33 cellular contexts compared by ENCODE assay signal in the genomic region with DNA sequence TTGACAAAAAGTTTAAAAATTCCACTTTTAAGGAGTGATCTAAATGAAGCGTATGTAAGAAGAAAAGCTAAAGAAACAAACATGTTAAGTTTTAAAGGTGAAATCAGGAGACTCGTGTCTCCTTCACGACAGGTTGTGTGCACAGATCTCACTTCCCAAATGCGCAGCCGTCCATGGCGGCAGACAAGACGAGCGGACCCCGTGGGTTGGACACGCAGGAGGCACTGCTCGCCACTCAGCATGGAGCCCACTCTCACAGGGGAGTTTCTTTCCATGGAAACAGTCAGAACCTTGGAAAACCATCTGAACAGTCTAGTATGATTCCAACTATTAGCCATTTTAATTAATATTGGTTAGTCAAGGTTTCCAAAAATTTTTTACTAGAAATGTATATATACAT. TPM values are rescaled to one million over a fixed set of nuclear protein-coding genes. Genes with fewer than 3 reads are reported as not detected.
DNase-seq lines count a peak whose midpoint lies in the region; ATAC-seq and TF ChIP-seq lines count a peak whose summit lies in the region.
"Had no signal": no experiment of that assay in that cellular context is flagged by ENCODE, and none has a peak within 500 bp of the region (broad histone marks: within the 10 kb centered on the region; RNA-seq: fewer than 3 reads in every experiment).

No MANE protein-coding gene starts in this region.

- no peak overlapping the region for H4K91ac ChIP-seq in mesenchymal stem cell (ENCODE audit: low read length)

- H3K27ac Mint-ChIP-seq in osteocyte (ENCODE audit: unreplicated experiment) = no peak overlapping the region
- H3K27ac Mint-ChIP-seq: B cell, CD14-positive monocyte had no signal

- no peak overlapping the region for H3K4me3 Mint-ChIP-seq in osteocyte (ENCODE audit: unreplicated experiment)
- H3K4me3 Mint-ChIP-seq: B cell; CD14-positive monocyte; CD4-positive, alpha-beta T cell; CD8-positive, alpha-beta T cell had no signal

- H3K4me1 Mint-ChIP-seq in osteocyte (ENCODE audit: unreplicated experiment) = peaks cover 7% of the 10 kb centered on the region
- H3K4me1 Mint-ChIP-seq: B cell had no signal

- H4K8ac ChIP-seq in mesenchymal stem cell (ENCODE audit: low read length) = no peak overlapping the region

- H3K14ac ChIP-seq in mesenchymal stem cell (ENCODE audit: low read length in 2 of 2) = no peak overlapping the region

- H3K27me3 Mint-ChIP-seq in osteocyte (ENCODE audit: unreplicated experiment) = no peaks in the 10 kb centered on the region
- H3K27me3 Mint-ChIP-seq: B cell; CD4-positive, alpha-beta memory T cell; CD4-positive, alpha-beta T cell; CD4-positive, CD25-positive, alpha-beta regulatory T cell; CD8-positive, alpha-beta memory T cell had no signal

- intact Hi-C loops in sciatic nerve (cut with DNase I) = no loop called here

- no peak for TF ChIP-seq CTCF in osteocyte (IDR thresholded peaks at IDR 0.05)

- no peaks in the 10 kb centered on the region for H3K4me1 ChIP-seq in mesenchymal stem cell (ENCODE audit: control insufficient read depth, insufficient read depth, low read depth, low read length)
- H3K4me1 ChIP-seq: A549, BE2C, Caco-2 had no signal

- ATAC-seq in sciatic nerve = no peak
- ATAC-seq in GM18517 (IDR thresholded peaks at IDR 0.05; ENCODE audit: unreplicated experiment) = no peak
- ATAC-seq: A549; CD8-positive, alpha-beta T cell had no signal

- H3K36me3 Mint-ChIP-seq in osteocyte (ENCODE audit: unreplicated experiment) = peaks cover 5% of the 10 kb centered on the region

- H2BK15ac ChIP-seq in mesenchymal stem cell (ENCODE audit: low read depth, poor library complexity, severe bottlenecking) = no peak overlapping the region

- no peak overlapping the region for H3K4ac ChIP-seq in mesenchymal stem cell (ENCODE audit: low read depth in 1 of 2, low read length in 2 of 2)

- H3K27ac ChIP-seq in mesenchymal stem cell (ENCODE audit: low read length, poor library complexity, severe bottlenecking) = no peak overlapping the region
- H3K27ac ChIP-seq: 22Rv1; A549; BLaER1; BLaER1 treated with 17β-estradiol and CSF1 and Interleukin-3, amounts not matched to agents 10 nM and 100 nM; C4-2B had no signal

- no peaks in the 10 kb centered on the region for H3K79me1 ChIP-seq in mesenchymal stem cell (replicated peaks; ENCODE audit: low read length, poor library complexity, severe bottlenecking)

- H3K27me3 ChIP-seq in mesenchymal stem cell (ENCODE audit: control insufficient read depth in 1 of 2, insufficient read depth in 1 of 2, low read length in 2 of 2) = no peaks in the 10 kb centered on the region
- H3K27me3 ChIP-seq: BE2C; BLaER1; BLaER1 treated with 17β-estradiol and CSF1 and Interleukin-3, amounts not matched to agents 10 nM and 100 nM had no signal

- H2BK5ac ChIP-seq in mesenchymal stem cell (ENCODE audit: low read depth, low read length, poor library complexity, severe bottlenecking) = no peak overlapping the region

- no peak overlapping the region for H2BK120ac ChIP-seq in mesenchymal stem cell (ENCODE audit: low read depth, low read length)

- H3K23ac ChIP-seq in mesenchymal stem cell (ENCODE audit: low read length in 2 of 2) = no peak overlapping the region

- H3K9ac ChIP-seq in mesenchymal stem cell (ENCODE audit: low read length) = peak overlapping the region; percentile 95
- H3K9ac ChIP-seq: BLaER1; BLaER1 treated with 17β-estradiol and CSF1 and Interleukin-3, amounts not matched to agents 10 nM and 100 nM had no signal

- no peak overlapping the region for H2AFZ ChIP-seq in mesenchymal stem cell (ENCODE audit: low read depth, low read length)

- H3K9me3 Mint-ChIP-seq in osteocyte (ENCODE audit: unreplicated experiment) = no peaks in the 10 kb centered on the region
- H3K9me3 Mint-ChIP-seq: CD4-positive, alpha-beta T cell; CD8-positive, alpha-beta memory T cell; CD8-positive, alpha-beta T cell had no signal

- DNase-seq in mesenchymal stem cell (no peak), osteocyte (ENCODE audit: extremely low spot score, unreplicated experiment) (peak; percentile 44), sciatic nerve (ENCODE audit: low spot score) (peak; percentile 52), NCI-H524 treated with DMSO at 0.1 percent for 48 hours (lab: John Stamatoyannopoulos, UW) (no peak)
- DNase-seq in activated CD4-positive, alpha-beta T cell treated with anti-CD3 and anti-CD28 coated beads for 48 hours = no peak
- DNase-seq: 8988T; ACHN; AML-193; BE2C; C1 segment of cervical spinal cord; Caco-2; Calu3; CD4-positive, alpha-beta memory T cell; CD4-positive, alpha-beta T cell; CD4-positive, CD25-positive, alpha-beta regulatory T cell; CD8-positive, alpha-beta memory T cell; CD8-positive, alpha-beta T cell; COR-L47; DMS 273 treated with DMSO at 0.1 percent for 48 hours; DMS153; DMS53; DMS79; DMS79 treated with DMSO at 0.1 percent for 48 hours; DND-41; EL had no signal

- H3K9me3 ChIP-seq in mesenchymal stem cell (ENCODE audit: control insufficient read depth, low read length) = no peaks in the 10 kb centered on the region
- H3K9me3 ChIP-seq: A549; BE2C; BLaER1; BLaER1 treated with 17β-estradiol and CSF1 and Interleukin-3, amounts not matched to agents 10 nM and 100 nM; Caco-2 had no signal

- H2AK5ac ChIP-seq in mesenchymal stem cell (ENCODE audit: low read length, severe bottlenecking) = no peak overlapping the region

- H3K18ac ChIP-seq in mesenchymal stem cell (ENCODE audit: low read depth in 1 of 2, low read length in 2 of 2) = no peak overlapping the region

- 97% methylated on average over 11 of the region's 11 CpGs for WGBS in mesenchymal stem cell

- no peak overlapping the region for H2BK12ac ChIP-seq in mesenchymal stem cell (ENCODE audit: low read length in 2 of 2)

- no peak overlapping the region for H3K4me3 ChIP-seq in mesenchymal stem cell (ENCODE audit: insufficient read depth in 1 of 2, low read depth in 1 of 2, low read length in 2 of 2)
- H3K4me3 ChIP-seq: A549; BLaER1; BLaER1 treated with 17β-estradiol and CSF1 and Interleukin-3, amounts not matched to agents 10 nM and 100 nM had no signal

- no peak overlapping the region for H3K4me2 ChIP-seq in mesenchymal stem cell (ENCODE audit: low read length, poor library complexity, severe bottlenecking)
- H3K4me2 ChIP-seq: A549; BLaER1; BLaER1 treated with 17β-estradiol and CSF1 and Interleukin-3, amounts not matched to agents 10 nM and 100 nM had no signal

- peaks cover 36 to 39% of the 10 kb centered on the region in 2 experiments for H3K36me3 ChIP-seq in mesenchymal stem cell (ENCODE audit: control insufficient read depth in 1 of 2, insufficient read depth in 2 of 2, low read depth in 1 of 2, low read length in 2 of 2)
- H3K36me3 ChIP-seq: BE2C had no signal

RNA-seq across cellular contexts. Expression of a gene that starts 48.9 kb away (rescaled TPM):
- 7.1 TPM for polyA plus RNA-seq in mesenchymal stem cell (2013, experiment 1 of 2)
- polyA plus RNA-seq in mesenchymal stem cell (2013, experiment 2 of 2) = 7.3 TPM
- 37.0 and 37.4 TPM in 2 replicates for total RNA-seq in osteocyte
- total RNA-seq in sciatic nerve = 58.5 TPM

RNA-seq across cellular contexts. Expression of a gene that starts 49.0 kb away (rescaled TPM):
- polyA plus RNA-seq in mesenchymal stem cell (2013, experiment 1 of 2) = 38.5 TPM
- 41.4 TPM for polyA plus RNA-seq in mesenchymal stem cell (2013, experiment 2 of 2)
- 32.3 and 33.1 TPM in 2 replicates for total RNA-seq in osteocyte
- 28.2 TPM for total RNA-seq in sciatic nerve

Comparison
In these comparisons a context has a peak if more than half of its experiments do, and no peak if none do; other contexts are left out.
1. DNase-seq: peak in osteocyte (single experiment) and sciatic nerve (single experiment); none in mesenchymal stem cell (single experiment), NCI-H524 treated with DMSO at 0.1 percent for 48 hours (single experiment) and activated CD4-positive, alpha-beta T cell treated with anti-CD3 and anti-CD28 coated beads for 48 hours (single experiment).